ENCODE assay signal across 13 cellular contexts in genomic region chr14:71625175-71625574, GRCh38.
"Had no signal": no experiment of that assay in that cellular context is flagged by ENCODE, and none has a peak within 500 bp of the region (broad histone marks: within the 10 kb centered on the region; RNA-seq: fewer than 3 reads in every experiment).

No MANE protein-coding gene starts in this region.

- H3K4me3 ChIP-seq: dorsolateral prefrontal cortex, tibial artery had no signal

- H3K27ac ChIP-seq: tibial artery had no signal

- H3K27ac Mint-ChIP-seq: activated CD4-positive, alpha-beta T cell treated with anti-CD3 and anti-CD28 coated beads, Interleukin-2, amount 10 ng/mL, durations not matched to agents 7 days and 5 days; activated T-helper 1 cell treated with anti-CD3 and anti-CD28 coated beads, Interleukin-12 subunit alpha, Interleukin-12 subunit beta, Interleukin-2, Interleukin-4 antibody, amounts not matched to agents 30 ng/mL and 10 ng/mL and 1 ng/mL, durations not matched to agents 14 hours and 24 hours and 36 hours had no signal

- H3K4me1 Mint-ChIP-seq: activated CD4-positive, alpha-beta T cell treated with anti-CD3 and anti-CD28 coated beads, Interleukin-2, amount 10 ng/mL, durations not matched to agents 7 days and 5 days had no signal

- H3K27me3 Mint-ChIP-seq: activated CD4-positive, alpha-beta T cell treated with anti-CD3 and anti-CD28 coated beads, Interleukin-2, amount 10 ng/mL, durations not matched to agents 7 days and 5 days had no signal

- H3K4me3 Mint-ChIP-seq: activated CD4-positive, alpha-beta T cell treated with anti-CD3 and anti-CD28 coated beads, Interleukin-2, amount 10 ng/mL, durations not matched to agents 7 days and 5 days; activated T-helper 1 cell treated with anti-CD3 and anti-CD28 coated beads, Interleukin-12 subunit alpha, Interleukin-12 subunit beta, Interleukin-2, Interleukin-4 antibody, amounts not matched to agents 30 ng/mL and 10 ng/mL and 1 ng/mL, durations not matched to agents 14 hours and 24 hours and 36 hours had no signal

- DNase-seq: activated CD4-positive, alpha-beta T cell treated with anti-CD3 and anti-CD28 coated beads, Interleukin-2, amount 10 ng/mL, durations not matched to agents 7 days and 5 days; activated CD8-positive, alpha-beta memory T cell treated with anti-CD3 and anti-CD28 coated beads, Interleukin-2, amount 50 U/mL, for 48 hours; dorsolateral prefrontal cortex; islet precursor cell; mammary epithelial cell; retina; stimulated activated CD4-positive, alpha-beta T cell treated with anti-CD3 and anti-CD28 coated beads, Interleukin-15, amount 100 ng/mL, for 24 hours; stimulated activated CD4-positive, alpha-beta T cell treated with anti-CD3 and anti-CD28 coated beads, Interleukin-4, amount 100 ng/mL, for 24 hours; stimulated activated naive CD4-positive, alpha-beta T cell; T-helper 2 cell; tibial artery had no signal

- H3K9me3 Mint-ChIP-seq: activated CD4-positive, alpha-beta T cell treated with anti-CD3 and anti-CD28 coated beads, Interleukin-2, amount 10 ng/mL, durations not matched to agents 7 days and 5 days; activated T-helper 1 cell treated with anti-CD3 and anti-CD28 coated beads, Interleukin-12 subunit alpha, Interleukin-12 subunit beta, Interleukin-2, Interleukin-4 antibody, amounts not matched to agents 30 ng/mL and 10 ng/mL and 1 ng/mL, durations not matched to agents 14 hours and 24 hours and 36 hours had no signal

- H3K4me1 ChIP-seq: tibial artery had no signal

- ATAC-seq: left lobe of liver had no signal

- H3K9me3 ChIP-seq: tibial artery had no signal

- H3K27me3 ChIP-seq: dorsolateral prefrontal cortex, tibial artery had no signal
